ENCODE assay signal across 8 cellular contexts in genomic region chr7:38179719-38180333, GRCh38. TPM values are rescaled to one million over a fixed set of nuclear protein-coding genes. Genes with fewer than 3 reads are reported as not detected.
DNase-seq lines count a peak whose midpoint lies in the region; ATAC-seq and TF ChIP-seq lines count a peak whose summit lies in the region.

No MANE protein-coding gene starts in this region.

- H3K9me3 ChIP-seq in CD8-positive, alpha-beta memory T cell (ENCODE audit: low read length) = no peaks in the 10 kb centered on the region
- H3K9me3 ChIP-seq in neural progenitor cell (ENCODE audit: low read depth) = no peaks in the 10 kb centered on the region

- peak overlapping the region; percentile 76 to 97 (median 95) for H3K27ac Mint-ChIP-seq in CD8-positive, alpha-beta memory T cell
- H3K27ac Mint-ChIP-seq in neural progenitor cell = peak overlapping the region; percentile 10

- peaks cover 0 to 2% of the 10 kb centered on the region in 2 donors for H3K27me3 Mint-ChIP-seq in CD8-positive, alpha-beta memory T cell
- peaks cover 3% of the 10 kb centered on the region for H3K27me3 Mint-ChIP-seq in neural progenitor cell (ENCODE audit: insufficient read depth, low read depth)

- peaks cover 0 to 16% (median 5%) of the 10 kb centered on the region in 3 donors for H3K36me3 Mint-ChIP-seq in CD8-positive, alpha-beta memory T cell
- peaks cover 17% of the 10 kb centered on the region for H3K36me3 Mint-ChIP-seq in neural progenitor cell

- H2AFZ ChIP-seq in neural progenitor cell (replicated peaks) = no peak overlapping the region

- CTCF ChIA-PET in CD8-positive, alpha-beta memory T cell (lab: Charles Lee) = interaction anchor here (0.8 to 2.6 kb wide), 5 partner anchors 14 to 189 kb away, joined by 3 to 16 read pairs (median 5); no protein-coding TSS in a partner anchor

- H3K4me3 ChIP-seq in CD8-positive, alpha-beta memory T cell (ENCODE audit: low read length) = no peak overlapping the region
- H3K4me3 ChIP-seq in neural progenitor cell = peak overlapping the region; percentile 84

- H3K4me1 ChIP-seq in CD8-positive, alpha-beta memory T cell (ENCODE audit: insufficient read depth, low read length) = peaks cover 29% of the 10 kb centered on the region
- peaks cover 7% of the 10 kb centered on the region for H3K4me1 ChIP-seq in neural progenitor cell

- peaks cover 4% of the 10 kb centered on the region for H4K20me1 ChIP-seq in neural progenitor cell (ENCODE audit: low read depth)

- no peaks in the 10 kb centered on the region for H3K36me3 ChIP-seq in CD8-positive, alpha-beta memory T cell (ENCODE audit: insufficient read depth, low read length)
- no peaks in the 10 kb centered on the region for H3K36me3 ChIP-seq in neural progenitor cell

- no peak for TF ChIP-seq CTCF in neural progenitor cell (IDR thresholded peaks at IDR 0.05)

- peak overlapping the region; percentile 36 to 100 (median 98) for H3K4me3 Mint-ChIP-seq in CD8-positive, alpha-beta memory T cell
- peak overlapping the region; percentile 98 for H3K4me3 Mint-ChIP-seq in neural progenitor cell

- H3K27ac ChIP-seq in CD8-positive, alpha-beta memory T cell (ENCODE audit: low read depth, low read length) = no peak overlapping the region
- no peak overlapping the region for H3K27ac ChIP-seq in neural progenitor cell

- POLR2A ChIA-PET in CD8-positive, alpha-beta memory T cell (lab: Charles Lee) = no interaction called here

- H3F3A ChIP-seq in neural progenitor cell (ENCODE audit: low read depth) = peaks cover 8% of the 10 kb centered on the region

- DNase-seq in CD8-positive, alpha-beta memory T cell = no peak
- DNase-seq in M059J (ENCODE audit: low read depth) (peak; percentile 54), dermis blood vessel endothelial cell (peak; percentile 35), neural progenitor cell (ENCODE audit: low spot score) (no peak), superior temporal gyrus (ENCODE audit: extremely low spot score) (no peak), NCI-H1436 treated with DMSO at 0.1 percent for 48 hours (lab: John Stamatoyannopoulos, UW) (no peak), NCI-H2171 treated with DMSO at 0.1 percent for 48 hours (lab: John Stamatoyannopoulos, UW) (no peak)

- no peak overlapping the region for H3K9ac ChIP-seq in neural progenitor cell

- H3K4me2 ChIP-seq in neural progenitor cell = peak overlapping the region; percentile 87

- peaks cover 65% of the 10 kb centered on the region for H3K79me2 ChIP-seq in neural progenitor cell (ENCODE audit: low read depth)

- peaks cover 49 to 63% (median 59%) of the 10 kb centered on the region in 3 donors for H3K4me1 Mint-ChIP-seq in CD8-positive, alpha-beta memory T cell
- peaks cover 28% of the 10 kb centered on the region for H3K4me1 Mint-ChIP-seq in neural progenitor cell

- H3K27me3 ChIP-seq in CD8-positive, alpha-beta memory T cell (ENCODE audit: insufficient read depth, low read length, poor library complexity, severe bottlenecking) = no peaks in the 10 kb centered on the region
- H3K27me3 ChIP-seq in neural progenitor cell = no peaks in the 10 kb centered on the region

- ATAC-seq in HG02840 (IDR thresholded peaks at IDR 0.05; ENCODE audit: low FRiP score, unreplicated experiment) = no peak

- no peaks in the 10 kb centered on the region for H3K9me3 Mint-ChIP-seq in CD8-positive, alpha-beta memory T cell
- no peaks in the 10 kb centered on the region for H3K9me3 Mint-ChIP-seq in neural progenitor cell

RNA-seq across cellular contexts. Expression of gene STARD3NL, which starts 1.8 kb away (rescaled TPM):
- total RNA-seq in CD8-positive, alpha-beta memory T cell = 10 to 100 TPM; 41.5 to 43.8 TPM
- polyA plus RNA-seq in CD8-positive, alpha-beta memory T cell = 54.2 TPM
- total RNA-seq in M059J (2014; rRNA removed; shearing (Covaris generic)) = 129 and 149 TPM in 2 replicates
- 110 and 111 TPM in 2 replicates for total RNA-seq in dermis blood vessel endothelial cell
- 99.0 and 121 TPM in 2 replicates for total RNA-seq in neural progenitor cell (ENCODE audit: low replicate concordance)

Comparison
In these comparisons a context has a peak if more than half of its experiments do, and no peak if none do; other contexts are left out.
1. DNase-seq: peak in M059J (single experiment) and dermis blood vessel endothelial cell (single experiment); none in CD8-positive, alpha-beta memory T cell (0 of 5), neural progenitor cell (single experiment), superior temporal gyrus (single experiment), NCI-H1436 treated with DMSO at 0.1 percent for 48 hours (single experiment) and NCI-H2171 treated with DMSO at 0.1 percent for 48 hours (single experiment).